ENCODE assay signal across 16 cellular contexts in the genomic region with DNA sequence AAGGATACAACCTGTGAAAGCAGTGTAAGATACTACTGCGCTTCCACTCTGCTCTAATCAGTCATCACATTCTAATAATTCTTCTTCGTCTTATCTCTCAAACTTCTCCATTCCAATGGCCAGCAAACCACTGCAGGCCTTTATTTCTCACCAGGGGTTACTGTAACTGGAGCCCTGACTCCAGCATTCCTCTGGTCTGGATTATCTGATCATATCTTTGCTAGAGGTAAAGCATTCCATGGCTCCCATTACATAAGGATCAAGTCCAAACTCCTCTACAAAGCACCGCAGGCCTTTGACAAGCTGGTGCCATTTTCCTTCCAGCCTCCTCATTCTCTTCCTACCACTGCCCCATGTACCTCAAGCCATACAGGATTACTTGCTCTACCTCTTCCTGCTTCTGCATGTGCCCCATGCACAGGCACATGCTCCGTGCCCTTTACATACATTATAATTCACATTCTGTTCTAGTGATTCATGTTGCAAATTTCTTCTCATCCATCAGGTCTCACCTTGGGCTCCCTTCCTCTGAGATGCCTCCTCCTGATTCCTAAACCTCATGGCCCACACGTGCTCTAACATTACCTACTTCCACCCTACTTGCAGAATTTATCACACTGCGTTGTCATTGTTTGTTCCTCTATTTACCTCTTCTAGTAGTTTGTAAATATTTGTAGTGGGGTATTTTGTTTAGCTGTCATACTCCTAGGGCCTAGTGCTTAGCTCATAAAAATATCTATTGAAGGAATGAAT.
"Had no signal": no experiment of that assay in that cellular context is flagged by ENCODE, and none has a peak within 500 bp of the region (broad histone marks: within the 10 kb centered on the region; RNA-seq: fewer than 3 reads in every experiment).

No MANE protein-coding gene starts in this region.

- H3K27ac Mint-ChIP-seq: activated CD4-positive, alpha-beta memory T cell treated with anti-CD3 and anti-CD28 coated beads, Interleukin-2, amount 10 ng/mL, durations not matched to agents 7 days and 5 days; activated CD4-positive, alpha-beta T cell treated with anti-CD3 and anti-CD28 coated beads for 36 hours; activated T-cell treated with anti-CD3 and anti-CD28 coated beads, Interleukin-2, amount 50 U/mL, for 72 hours; endodermal cell had no signal

- ATAC-seq: activated CD4-positive, alpha-beta T cell treated with anti-CD3 and anti-CD28 coated beads for 36 hours; activated T-cell treated with anti-CD3 and anti-CD28 coated beads, Interleukin-2, amount 50 U/mL, for 72 hours; left colon; psoas muscle; upper lobe of right lung had no signal

- DNase-seq: activated CD4-positive, alpha-beta memory T cell treated with anti-CD3 and anti-CD28 coated beads, Interleukin-2, amount 10 ng/mL, durations not matched to agents 7 days and 5 days; activated CD4-positive, alpha-beta T cell treated with anti-CD3 and anti-CD28 coated beads for 36 hours; activated gamma-delta T cell treated with Interleukin-2 at 50 U/mL for 16 hours; activated T-cell treated with anti-CD3 and anti-CD28 coated beads, Interleukin-2, amount 50 U/mL, for 72 hours; endodermal cell; erythroblast; left colon; psoas muscle; sigmoid colon; stimulated activated CD4-positive, alpha-beta T cell treated with anti-CD3 and anti-CD28 coated beads, Interleukin-12 subunit alpha, Interleukin-12 subunit beta, amount 100 ng/mL, for 4 hours; stimulated activated CD4-positive, alpha-beta T cell treated with anti-CD3 and anti-CD28 coated beads, Interleukin-2, amount 100 ng/mL, for 48 hours; stimulated activated naive CD4-positive, alpha-beta T cell treated with Interleukin-2 at 50 U/mL for 16 hours; upper lobe of right lung had no signal

- H3K27me3 Mint-ChIP-seq: activated CD4-positive, alpha-beta memory T cell treated with anti-CD3 and anti-CD28 coated beads, Interleukin-2, amount 10 ng/mL, durations not matched to agents 7 days and 5 days; activated CD4-positive, alpha-beta T cell treated with anti-CD3 and anti-CD28 coated beads for 36 hours; central memory CD8-positive, alpha-beta T cell had no signal

- H3K4me1 Mint-ChIP-seq: activated CD4-positive, alpha-beta memory T cell treated with anti-CD3 and anti-CD28 coated beads, Interleukin-2, amount 10 ng/mL, durations not matched to agents 7 days and 5 days; central memory CD8-positive, alpha-beta T cell had no signal

- H3K9me3 Mint-ChIP-seq: activated CD4-positive, alpha-beta memory T cell treated with anti-CD3 and anti-CD28 coated beads, Interleukin-2, amount 10 ng/mL, durations not matched to agents 7 days and 5 days; activated T-cell treated with anti-CD3 and anti-CD28 coated beads, Interleukin-2, amount 50 U/mL, for 72 hours; central memory CD8-positive, alpha-beta T cell; endodermal cell; nephron had no signal

- H3K27me3 ChIP-seq: sigmoid colon, upper lobe of right lung had no signal

- H3K4me3 Mint-ChIP-seq: activated CD4-positive, alpha-beta memory T cell treated with anti-CD3 and anti-CD28 coated beads, Interleukin-2, amount 10 ng/mL, durations not matched to agents 7 days and 5 days; activated CD4-positive, alpha-beta T cell treated with anti-CD3 and anti-CD28 coated beads for 36 hours; activated T-cell treated with anti-CD3 and anti-CD28 coated beads, Interleukin-2, amount 50 U/mL, for 72 hours; central memory CD8-positive, alpha-beta T cell; endodermal cell; nephron had no signal

- H3K36me3 ChIP-seq: sigmoid colon, upper lobe of right lung had no signal

- H3K4me3 ChIP-seq: psoas muscle, sigmoid colon, upper lobe of right lung had no signal

- H3K27ac ChIP-seq: sigmoid colon, upper lobe of right lung, VCaP had no signal

- H3K9me3 ChIP-seq: psoas muscle, sigmoid colon, upper lobe of right lung had no signal
